ENCODE assay signal across 8 cellular contexts in the genomic region with DNA sequence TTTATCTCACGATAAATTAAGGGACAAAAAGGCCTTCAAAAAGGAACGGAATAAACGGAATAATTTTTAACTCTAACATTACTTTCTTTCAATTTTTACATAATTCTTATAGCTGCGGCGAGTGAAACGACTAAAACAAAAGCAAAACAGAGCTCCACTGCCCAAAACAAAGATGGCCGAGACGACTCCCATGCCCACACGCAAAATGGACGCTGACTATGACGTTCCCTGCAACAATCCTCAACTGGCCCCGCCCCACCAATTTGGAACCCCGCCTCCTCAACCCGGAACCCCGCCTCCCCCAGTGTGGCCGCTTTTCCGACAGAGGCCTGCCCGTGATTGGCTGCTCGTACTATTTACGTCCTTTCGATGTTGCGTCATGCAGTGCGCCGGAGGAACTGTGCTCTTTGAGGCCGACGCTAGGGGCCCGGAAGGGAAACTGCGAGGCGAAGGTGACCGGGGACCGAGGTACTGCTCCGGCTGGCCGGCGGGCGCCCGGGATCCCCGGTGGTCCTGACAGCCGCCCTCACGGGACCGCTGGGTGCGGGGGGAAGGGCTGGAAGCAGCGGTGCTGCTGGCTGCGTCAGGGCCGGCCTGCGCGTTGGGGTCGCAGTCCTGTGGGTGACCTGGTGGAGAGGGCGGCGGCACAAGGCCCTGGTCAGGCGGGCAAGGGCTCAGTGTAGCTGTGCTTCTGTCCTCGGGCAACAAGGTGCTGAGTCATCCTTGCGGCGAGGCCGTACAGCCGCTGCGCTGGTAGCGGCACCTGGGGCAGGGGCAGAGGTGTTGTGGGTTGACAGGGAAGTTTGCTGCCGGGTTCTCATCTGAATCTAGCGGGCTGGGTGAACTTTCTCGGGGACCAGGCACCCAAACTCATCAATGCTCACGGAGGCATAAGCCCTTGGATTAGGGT. TPM values are rescaled to one million over a fixed set of nuclear protein-coding genes. Genes with fewer than 3 reads are reported as not detected.
DNase-seq lines count a peak whose midpoint lies in the region; ATAC-seq and TF ChIP-seq lines count a peak whose summit lies in the region.

A gene with protein sequence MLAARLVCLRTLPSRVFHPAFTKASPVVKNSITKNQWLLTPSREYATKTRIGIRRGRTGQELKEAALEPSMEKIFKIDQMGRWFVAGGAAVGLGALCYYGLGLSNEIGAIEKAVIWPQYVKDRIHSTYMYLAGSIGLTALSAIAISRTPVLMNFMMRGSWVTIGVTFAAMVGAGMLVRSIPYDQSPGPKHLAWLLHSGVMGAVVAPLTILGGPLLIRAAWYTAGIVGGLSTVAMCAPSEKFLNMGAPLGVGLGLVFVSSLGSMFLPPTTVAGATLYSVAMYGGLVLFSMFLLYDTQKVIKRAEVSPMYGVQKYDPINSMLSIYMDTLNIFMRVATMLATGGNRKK (plus strand): TSS at position 384 of the 910 bp plus-strand sequence. CDS start 1,992 bp downstream, outside the sequence.

- H3K27me3 ChIP-seq in thyroid gland: no peaks in the 10 kb centered on the region

- intact Hi-C loops in thyroid gland (cut with DNase I): no loop called here

- peaks cover 21 to 22% of the 10 kb centered on the region in 2 donors for H3K36me3 ChIP-seq in thyroid gland

- peaks cover 3% of the 10 kb centered on the region for H3K27me3 Mint-ChIP-seq in activated naive CD8-positive, alpha-beta T cell treated with anti-CD3 and anti-CD28 coated beads for 36 hours
- peaks cover 4% of the 10 kb centered on the region for H3K27me3 Mint-ChIP-seq in glutamatergic neuron (ENCODE audit: unreplicated experiment)
- peaks cover 16% of the 10 kb centered on the region for H3K27me3 Mint-ChIP-seq in osteocyte (ENCODE audit: unreplicated experiment)

- no peaks in the 10 kb centered on the region for H3K9me3 ChIP-seq in thyroid gland

- peak within 1 kb of the TSS; percentile 98 for H3K27ac Mint-ChIP-seq in activated naive CD8-positive, alpha-beta T cell treated with anti-CD3 and anti-CD28 coated beads for 36 hours
- H3K27ac Mint-ChIP-seq in glutamatergic neuron (ENCODE audit: unreplicated experiment) (peak within 1 kb of the TSS; percentile 95), osteocyte (ENCODE audit: unreplicated experiment) (peak within 1 kb of the TSS; percentile 96)

- ATAC-seq in HG02610 (IDR thresholded peaks at IDR 0.05; ENCODE audit: unreplicated experiment): peak; percentile 99

- H3K36me3 Mint-ChIP-seq in activated naive CD8-positive, alpha-beta T cell treated with anti-CD3 and anti-CD28 coated beads for 36 hours: peaks cover 24% of the 10 kb centered on the region
- H3K36me3 Mint-ChIP-seq in glutamatergic neuron (ENCODE audit: unreplicated experiment) (no peaks in the 10 kb centered on the region), osteocyte (ENCODE audit: unreplicated experiment) (peaks cover 16% of the 10 kb centered on the region)

- peak within 1 kb of the TSS; percentile 74 to 93 (median 91) for H3K27ac ChIP-seq in thyroid gland

- peak within 1 kb of the TSS; percentile 53 to 96 (median 91) for H3K4me3 ChIP-seq in thyroid gland (replicated peaks in 1 of 3)

- peak; percentile 30 to 83 for TF ChIP-seq POLR2A in thyroid gland (IDR thresholded peaks at IDR 0.05)

- H3K4me1 Mint-ChIP-seq in activated naive CD8-positive, alpha-beta T cell treated with anti-CD3 and anti-CD28 coated beads for 36 hours: peaks cover 28% of the 10 kb centered on the region
- H3K4me1 Mint-ChIP-seq in glutamatergic neuron (ENCODE audit: low read depth, unreplicated experiment): peaks cover 9% of the 10 kb centered on the region
- peaks cover 24% of the 10 kb centered on the region for H3K4me1 Mint-ChIP-seq in osteocyte (ENCODE audit: unreplicated experiment)

- DNase-seq in GM10266 (ENCODE audit: extremely low spot score) (peak; percentile 92), NCI-H1092 treated with DMSO at 0.1 percent for 48 hours (lab: John Stamatoyannopoulos, UW) (peak; percentile 95), SKM-1 treated with dmso at 0.1 percent for 144 hours (lab: John Stamatoyannopoulos, UW; ENCODE audit: unreplicated experiment) (peak; percentile 96), glutamatergic neuron (peak; percentile 99), osteocyte (ENCODE audit: extremely low spot score, unreplicated experiment) (peak; percentile 100), thyroid gland (peak; percentile 98 to 99)
- peak; percentile 98 for DNase-seq in activated naive CD8-positive, alpha-beta T cell treated with anti-CD3 and anti-CD28 coated beads for 36 hours

- peaks cover 13 to 17% of the 10 kb centered on the region in 2 donors for H3K4me1 ChIP-seq in thyroid gland

- 0% methylated on average over 24 to 39 of the region's 61 CpGs for WGBS in thyroid gland, 2 donors

- H3K4me3 Mint-ChIP-seq in activated naive CD8-positive, alpha-beta T cell treated with anti-CD3 and anti-CD28 coated beads for 36 hours: peak within 1 kb of the TSS; percentile 95
- H3K4me3 Mint-ChIP-seq in glutamatergic neuron (ENCODE audit: unreplicated experiment) (peak within 1 kb of the TSS; percentile 96), osteocyte (ENCODE audit: unreplicated experiment) (peak within 1 kb of the TSS; percentile 91)

- TF ChIP-seq CTCF in GM10266 (IDR thresholded peaks at IDR 0.05; ENCODE audit: control insufficient read depth, insufficient read depth, low read depth, missing control alignments) (no peak), glutamatergic neuron (IDR thresholded peaks at IDR 0.05; ENCODE audit: partially characterized antibody, unreplicated experiment) (peak; percentile 57), osteocyte (IDR thresholded peaks at IDR 0.05) (peak; percentile 40), thyroid gland (IDR thresholded peaks at IDR 0.05) (peak in 4 of 6 experiments; percentile 41 to 55 (median 50))

- no peaks in the 10 kb centered on the region for H3K9me3 Mint-ChIP-seq in activated naive CD8-positive, alpha-beta T cell treated with anti-CD3 and anti-CD28 coated beads for 36 hours
- peaks cover 7% of the 10 kb centered on the region for H3K9me3 Mint-ChIP-seq in glutamatergic neuron (ENCODE audit: unreplicated experiment)
- H3K9me3 Mint-ChIP-seq in osteocyte (ENCODE audit: unreplicated experiment): no peaks in the 10 kb centered on the region

RNA-seq across cellular contexts. Expression of the gene that starts here (rescaled TPM):
- total RNA-seq in activated naive CD8-positive, alpha-beta T cell treated with anti-CD3 and anti-CD28 coated beads for 36 hours: 100 to 1,000 TPM; 218 to 227 TPM
- 120 TPM for total RNA-seq in glutamatergic neuron (ENCODE audit: unreplicated experiment)
- 105 and 106 TPM in 2 replicates for total RNA-seq in osteocyte
- total RNA-seq in thyroid gland: 100 to 1,000 TPM; 165 to 251 (median 202) TPM

Comparison
In these comparisons a context has a peak if more than half of its experiments do, and no peak if none do; other contexts are left out.
1. Peak in every context shown above with its lines: DNase-seq, ATAC-seq, H3K4me3 ChIP-seq and H3K27ac ChIP-seq.